ENCODE assay signal across 11 cellular contexts in the genomic region with DNA sequence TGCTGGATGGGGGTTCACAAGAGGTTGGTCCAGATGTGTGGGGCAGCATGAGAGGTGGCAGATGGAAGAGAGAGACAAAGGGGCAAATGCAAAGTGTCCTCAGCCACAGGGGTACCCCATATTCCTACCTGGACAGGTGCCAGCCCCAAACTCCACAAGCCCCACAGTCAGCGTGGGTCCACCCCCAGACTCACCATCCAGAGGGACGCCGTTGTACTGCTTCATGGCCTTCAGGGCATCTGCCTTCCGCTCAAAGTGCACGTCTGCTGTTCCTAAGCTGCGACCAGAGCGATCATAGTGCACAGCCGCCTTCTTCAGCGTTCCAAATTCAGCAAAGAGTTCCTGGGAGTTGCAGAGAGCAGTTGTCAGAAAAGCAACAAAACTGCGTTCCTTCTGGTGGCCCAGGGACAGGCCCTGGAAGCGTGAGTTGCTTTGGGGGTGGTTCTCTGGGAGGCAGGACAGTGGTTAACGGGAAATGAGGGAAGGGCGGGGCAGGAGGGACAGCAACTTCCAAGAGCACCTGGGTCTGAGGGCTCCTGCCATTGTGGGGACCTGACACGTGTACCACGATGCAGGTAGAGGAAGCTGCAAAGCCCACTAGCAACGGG. TPM values are rescaled to one million over a fixed set of nuclear protein-coding genes. Genes with fewer than 3 reads are reported as not detected.
DNase-seq lines count a peak whose midpoint lies in the region; ATAC-seq and TF ChIP-seq lines count a peak whose summit lies in the region.
"Had no signal": no experiment of that assay in that cellular context is flagged by ENCODE, and none has a peak within 500 bp of the region (broad histone marks: within the 10 kb centered on the region; RNA-seq: fewer than 3 reads in every experiment).

No MANE protein-coding gene starts in this region.

- intact Hi-C loops in sigmoid colon (cut with DNase I): no loop called here

- H3K9me3 Mint-ChIP-seq in activated T-cell treated with anti-CD3 and anti-CD28 coated beads, Interleukin-2, amount 50 U/mL, for 72 hours: no peaks in the 10 kb centered on the region
- H3K9me3 Mint-ChIP-seq in chondrocyte (ENCODE audit: low read depth): no peaks in the 10 kb centered on the region

- TF ChIP-seq POLR2A in NB4 (IDR thresholded peaks at IDR 0.05; ENCODE audit: extremely low read depth, insufficient read length): no peak
- TF ChIP-seq POLR2A in sigmoid colon (IDR thresholded peaks at IDR 0.05): no peak
- TF ChIP-seq POLR2A in upper lobe of left lung (IDR thresholded peaks at IDR 0.05): no peak

- H3K36me3 Mint-ChIP-seq in activated T-cell treated with anti-CD3 and anti-CD28 coated beads, Interleukin-2, amount 50 U/mL, for 72 hours (ENCODE audit: insufficient read depth in 2 of 2): peaks cover 16 to 37% of the 10 kb centered on the region in 2 donors
- peaks cover 20% of the 10 kb centered on the region for H3K36me3 Mint-ChIP-seq in chondrocyte (ENCODE audit: low read depth)

- H3K4me3 Mint-ChIP-seq in activated T-cell treated with anti-CD3 and anti-CD28 coated beads, Interleukin-2, amount 50 U/mL, for 72 hours: peak overlapping the region; percentile 64 to 86
- peak overlapping the region; percentile 44 for H3K4me3 Mint-ChIP-seq in chondrocyte (ENCODE audit: unreplicated experiment)

- no peak for TF ChIP-seq EP300 in sigmoid colon (IDR thresholded peaks at IDR 0.05)
- TF ChIP-seq EP300 in upper lobe of left lung (IDR thresholded peaks at IDR 0.05): no peak

- H3K4me1 Mint-ChIP-seq in activated T-cell treated with anti-CD3 and anti-CD28 coated beads, Interleukin-2, amount 50 U/mL, for 72 hours (ENCODE audit: low read depth): peaks cover 31% of the 10 kb centered on the region
- peaks cover 55% of the 10 kb centered on the region for H3K4me1 Mint-ChIP-seq in chondrocyte (ENCODE audit: low read depth)

- WGBS in sigmoid colon, 2 donors: 88 to 92% methylated on average over 16 of the region's 16 CpGs
- WGBS in upper lobe of left lung, 2 donors: 93 to 96% methylated on average over 16 of the region's 16 CpGs

- no peaks in the 10 kb centered on the region for H3K27me3 ChIP-seq in sigmoid colon
- H3K27me3 ChIP-seq in upper lobe of left lung: no peaks in the 10 kb centered on the region
- H3K27me3 ChIP-seq: spleen had no signal

- H3K4me1 ChIP-seq in sigmoid colon: peaks cover 0 to 32% (median 26%) of the 10 kb centered on the region in 4 donors
- peaks cover 17 to 30% (median 23%) of the 10 kb centered on the region in 4 donors for H3K4me1 ChIP-seq in upper lobe of left lung

- DNase-seq in activated T-cell treated with anti-CD3 and anti-CD28 coated beads, Interleukin-2, amount 50 U/mL, for 72 hours: no peak
- no peak for DNase-seq in activated T-cell treated with anti-CD3 and anti-CD28 coated beads, Interleukin-2, amount 50 U/mL, for 1 hour
- DNase-seq in NB4 (ENCODE audit: low read depth) (no peak), chondrocyte (ENCODE audit: low spot score) (no peak), sigmoid colon (peak; percentile 68), NK-92 (lab: John Stamatoyannopoulos, UW; ENCODE audit: unreplicated experiment) (no peak), upper lobe of left lung (no peak)
- DNase-seq: activated gamma-delta T cell, spleen had no signal

- TF ChIP-seq CTCF in NB4 (IDR thresholded peaks at IDR 0.05; ENCODE audit: low read depth, low read length): no peak
- TF ChIP-seq CTCF in chondrocyte (IDR thresholded peaks at IDR 0.05): no peak
- no peak for TF ChIP-seq CTCF in sigmoid colon (IDR thresholded peaks at IDR 0.05)
- no peak for TF ChIP-seq CTCF in upper lobe of left lung (IDR thresholded peaks at IDR 0.05)

- H3K27ac ChIP-seq in sigmoid colon (no peak overlapping the region), upper lobe of left lung (no peak overlapping the region)
- H3K27ac ChIP-seq: coronary artery, spleen had no signal

- no peaks in the 10 kb centered on the region for H3K27me3 Mint-ChIP-seq in activated T-cell treated with anti-CD3 and anti-CD28 coated beads, Interleukin-2, amount 50 U/mL, for 72 hours (ENCODE audit: low read depth)
- H3K27me3 Mint-ChIP-seq in chondrocyte (ENCODE audit: low read depth): no peaks in the 10 kb centered on the region

- peaks cover 24 to 64% (median 28%) of the 10 kb centered on the region in 4 donors for H3K36me3 ChIP-seq in sigmoid colon
- H3K36me3 ChIP-seq in upper lobe of left lung: peaks cover 14 to 65% (median 51%) of the 10 kb centered on the region in 4 donors

- ATAC-seq in activated T-cell treated with anti-CD3 and anti-CD28 coated beads, Interleukin-2, amount 50 U/mL, for 72 hours (replicated peaks in 1 of 2): no peak
- ATAC-seq in upper lobe of left lung (ENCODE audit: low FRiP score in 2 of 2): no peak
- no peak for ATAC-seq in HG03196 (IDR thresholded peaks at IDR 0.05; ENCODE audit: unreplicated experiment)

- peak overlapping the region; percentile 7 for H3K27ac Mint-ChIP-seq in activated T-cell treated with anti-CD3 and anti-CD28 coated beads, Interleukin-2, amount 50 U/mL, for 72 hours
- peak overlapping the region; percentile 71 for H3K27ac Mint-ChIP-seq in chondrocyte (ENCODE audit: unreplicated experiment)

- H3K9me3 ChIP-seq in sigmoid colon (no peaks in the 10 kb centered on the region), upper lobe of left lung (no peaks in the 10 kb centered on the region)
- H3K9me3 ChIP-seq: spleen had no signal

- H3K4me3 ChIP-seq in NB4 (ENCODE audit: low read depth, low read length) (peak overlapping the region; percentile 94), sigmoid colon (no peak overlapping the region), upper lobe of left lung (no peak overlapping the region)
- H3K4me3 ChIP-seq: coronary artery had no signal

RNA-seq across cellular contexts. Expression of gene ALYREF, which starts 2.3 kb away (rescaled TPM):
- total RNA-seq in activated T-cell treated with anti-CD3 and anti-CD28 coated beads, Interleukin-2, amount 50 U/mL, for 72 hours: 100 to 1,000 TPM in 1 of 2 donors, 10 to 100 TPM in 1; 95.9 to 122 TPM
- total RNA-seq in chondrocyte (56.0 to 73.7 TPM (median 59.8 TPM) in 3 replicates), sigmoid colon (10 to 100 TPM; 39.2 to 44.0 (median 42.6) TPM), upper lobe of left lung (10 to 100 TPM; 43.0 to 71.0 (median 60.1) TPM)
- polyA plus RNA-seq in sigmoid colon: 10 to 100 TPM; 30.6 to 91.4 (median 35.4) TPM

RNA-seq across cellular contexts. Expression of gene ANAPC11, which starts 2.4 kb away (rescaled TPM):
- 100 to 1,000 TPM in 1 of 2 donors, 10 to 100 TPM in 1; 78.5 to 106 TPM for total RNA-seq in activated T-cell treated with anti-CD3 and anti-CD28 coated beads, Interleukin-2, amount 50 U/mL, for 72 hours
- 120 to 132 TPM (median 122 TPM) in 3 replicates for total RNA-seq in chondrocyte
- total RNA-seq in sigmoid colon: 100 to 1,000 TPM in 3 of 4 donors, 10 to 100 TPM in 1; 93.3 to 185 (median 158) TPM
- polyA plus RNA-seq in sigmoid colon: 100 to 1,000 TPM; 198 to 203 (median 202) TPM
- total RNA-seq in upper lobe of left lung: 100 to 1,000 TPM in 3 of 6 donors, 10 to 100 TPM in 3; 24.1 to 138 (median 99.2) TPM

RNA-seq across cellular contexts. Expression of gene NPB, which starts 12.9 kb away (rescaled TPM):
- under 1 TPM in 1 of 2 donors, not detected in 1; 0.19 TPM for total RNA-seq in activated T-cell treated with anti-CD3 and anti-CD28 coated beads, Interleukin-2, amount 50 U/mL, for 72 hours
- 0.48 to 1.3 TPM (median 1.3 TPM) in 3 replicates for total RNA-seq in chondrocyte
- total RNA-seq in sigmoid colon: 1 to 10 TPM in 1 of 4 donors, under 1 TPM in 2, not detected in 1; 0.27 to 1.8 (median 0.71) TPM
- under 1 TPM in 1 of 3 donors, not detected in 2; 0.87 TPM for polyA plus RNA-seq in sigmoid colon
- total RNA-seq in upper lobe of left lung: 1 to 10 TPM in 1 of 6 donors, under 1 TPM in 2, not detected in 3; 0.37 to 1.8 (median 0.94) TPM

RNA-seq across cellular contexts. Expression of gene ARHGDIA, which starts 18.0 kb away (rescaled TPM):
- 100 to 1,000 TPM; 369 to 410 TPM for total RNA-seq in activated T-cell treated with anti-CD3 and anti-CD28 coated beads, Interleukin-2, amount 50 U/mL, for 72 hours
- total RNA-seq in chondrocyte (452 to 481 TPM (median 476 TPM) in 3 replicates), sigmoid colon (10 to 100 TPM; 67.0 to 99.5 (median 74.1) TPM), upper lobe of left lung (100 to 1,000 TPM; 171 to 522 (median 302) TPM)
- 100 to 1,000 TPM; 252 to 452 (median 385) TPM for polyA plus RNA-seq in sigmoid colon

RNA-seq across cellular contexts. Expression of gene PCYT2, which starts 22.1 kb away (rescaled TPM):
- total RNA-seq in activated T-cell treated with anti-CD3 and anti-CD28 coated beads, Interleukin-2, amount 50 U/mL, for 72 hours: 10 to 100 TPM; 13.9 to 14.2 TPM
- total RNA-seq in chondrocyte (28.5 to 32.5 TPM (median 28.8 TPM) in 3 replicates), sigmoid colon (10 to 100 TPM; 11.4 to 24.6 (median 19.3) TPM), upper lobe of left lung (10 to 100 TPM; 29.1 to 63.1 (median 52.2) TPM)
- 10 to 100 TPM; 21.6 to 86.4 (median 40.7) TPM for polyA plus RNA-seq in sigmoid colon
